Comparison of ENCODE assay signal across 21 cellular contexts in the genomic region with DNA sequence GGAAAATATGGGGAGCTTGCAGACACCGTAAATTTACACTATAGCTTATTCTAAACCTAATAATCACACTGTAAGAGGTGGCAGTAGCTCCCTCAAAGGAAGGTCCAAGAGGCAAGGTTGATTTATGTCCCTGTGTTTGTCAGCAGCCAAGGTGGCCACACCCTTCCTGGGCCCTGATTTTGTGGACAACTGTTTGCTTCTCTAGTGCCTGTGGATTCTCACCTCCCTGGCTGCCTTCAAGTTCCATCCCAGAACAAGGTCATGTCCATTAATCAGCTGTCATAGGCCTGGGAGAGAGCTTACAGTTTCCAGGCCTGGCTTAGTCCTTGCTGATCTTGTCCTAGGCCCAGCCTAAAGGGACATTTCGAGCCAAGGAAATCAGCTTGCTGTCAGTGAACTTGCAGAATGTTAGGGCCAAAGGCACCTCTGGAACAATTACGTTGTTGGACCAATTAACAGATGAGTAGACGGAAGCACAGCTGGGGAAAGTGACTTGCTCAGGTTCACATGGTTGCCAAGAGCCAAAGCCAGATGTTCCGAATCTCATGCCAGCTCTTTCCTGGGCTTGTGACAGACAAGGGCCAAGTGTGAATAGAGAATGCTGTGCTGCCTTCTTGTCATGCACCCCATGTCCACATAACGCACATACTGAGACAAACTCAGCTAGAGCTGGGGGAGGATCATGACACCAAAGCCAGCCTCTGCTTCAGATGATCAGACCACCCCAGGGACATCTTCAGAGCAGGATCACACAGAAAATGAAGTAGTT.
DNase-seq lines count a peak whose midpoint lies in the region; ATAC-seq and TF ChIP-seq lines count a peak whose summit lies in the region.
"Had no signal": no experiment of that assay in that cellular context is flagged by ENCODE, and none has a peak within 500 bp of the region (broad histone marks: within the 10 kb centered on the region; RNA-seq: fewer than 3 reads in every experiment).

No MANE protein-coding gene starts in this region.

- H2BK120ac ChIP-seq in IMR-90 (ENCODE audit: low read depth, low read length), result peak overlapping the region; percentile 34; the same call in 1 of the 2 replicates
- no peak overlapping the region for H2BK120ac ChIP-seq in neuronal stem cell (ENCODE audit: low read depth, low read length)

- H2BK15ac ChIP-seq in IMR-90 (ENCODE audit: low read depth, low read length) (peak overlapping the region; percentile 53; the same call in 1 of the 3 replicates), neuronal stem cell (ENCODE audit: low read length) (peak overlapping the region; percentile 25)

- H3K27ac ChIP-seq in IMR-90 (ENCODE audit: insufficient read depth, low read length), result no peak overlapping the region
- peak overlapping the region in 5 of 10 donors; percentile 23 to 58 (median 38) for H3K27ac ChIP-seq in heart right ventricle
- H3K27ac ChIP-seq in neuronal stem cell (replicated peaks; ENCODE audit: low read length), result no peak overlapping the region
- no peak overlapping the region for H3K27ac ChIP-seq in substantia nigra (ENCODE audit: low read depth, low read length, poor library complexity, severe bottlenecking)
- H3K27ac ChIP-seq: 22Rv1, GM23248, RWPE1 had no signal

- no peak overlapping the region for H3K4me3 ChIP-seq in IMR-90 (ENCODE audit: insufficient read depth, low read depth, low read length)
- no peak overlapping the region for H3K4me3 ChIP-seq in heart right ventricle
- no peak overlapping the region for H3K4me3 ChIP-seq in neuronal stem cell (ENCODE audit: low read length in 2 of 2)
- H3K4me3 ChIP-seq: GM12878, GM23248 had no signal

- POLR2A ChIA-PET in IMR-90 (lab: Charles Lee; ENCODE audit: unreplicated experiment), result interaction anchor here (0.6 to 1.4 kb wide), 2 partner anchors 16 to 76 kb away, joined by 3 read pairs; no protein-coding TSS in a partner anchor

- H3K14ac ChIP-seq in IMR-90 (replicated peaks; ENCODE audit: low read depth, low read length) (0 out of 2 replicates have a peak overlapping the region, but pooled peaks have one; percentile 1), neuronal stem cell (ENCODE audit: low read length) (no peak overlapping the region)

- no peak overlapping the region for H3K4me2 ChIP-seq in IMR-90 (ENCODE audit: low read depth, low read length)
- H3K4me2 ChIP-seq in neuronal stem cell (ENCODE audit: insufficient read depth, low read length, poor library complexity, severe bottlenecking), result no peak overlapping the region

- H4K20me1 ChIP-seq in IMR-90 (ENCODE audit: insufficient read depth, low read length), result no peaks in the 10 kb centered on the region

- H2BK20ac ChIP-seq in IMR-90 (ENCODE audit: low read depth, low read length), result peak overlapping the region; percentile 44; the same call in 1 of the 2 replicates

- H3K79me1 ChIP-seq in IMR-90 (ENCODE audit: low read depth in 1 of 2, low read length in 2 of 2) (no peaks in the 10 kb centered on the region), neuronal stem cell (ENCODE audit: low read depth, low read length) (no peaks in the 10 kb centered on the region)

- H3K27me3 ChIP-seq in IMR-90 (ENCODE audit: control insufficient read depth, insufficient read depth, low read length), result 0 out of 2 replicates have a peak, but pooled peaks cover 2% of the 10 kb centered on the region
- no peaks in the 10 kb centered on the region for H3K27me3 ChIP-seq in heart right ventricle
- H3K27me3 ChIP-seq in neuronal stem cell (ENCODE audit: control insufficient read depth in 3 of 3, insufficient read depth in 3 of 3, low read depth in 1 of 3, low read length in 3 of 3), result peaks cover 0 to 8% (median 0%) of the 10 kb centered on the region in 3 experiments
- H3K27me3 ChIP-seq: BE2C had no signal

- intact Hi-C loops in IMR-90 (cut with micrococcal nuclease) (no loop called here), heart right ventricle (cut with DNase I) (no loop called here)

- BruUV-seq in IMR-90 (replicated peaks; lab: Mats Ljungman, UMichigan), result no TSS peak

- no peak for TF ChIP-seq RAD21 in IMR-90 (IDR thresholded peaks at IDR 0.05; ENCODE audit: low read length)

- TF ChIP-seq POLR2A in IMR-90 (IDR thresholded peaks at IDR 0.05; ENCODE audit: low read depth, low read length), result no peak

- no peak for ATAC-seq in IMR-90 (ENCODE audit: low read depth)
- peak; percentile 20 to 64 (median 46) for ATAC-seq in heart right ventricle
- no peak for ATAC-seq in GM18868 (IDR thresholded peaks at IDR 0.05; ENCODE audit: unreplicated experiment)
- ATAC-seq: GM12878, PC-3 had no signal

- DNase-seq in DMS 273 (lab: John Stamatoyannopoulos, UW; ENCODE audit: unreplicated experiment) (peak; percentile 8), DMS 273 treated with DMSO at 0.1 percent for 48 hours (lab: John Stamatoyannopoulos, UW) (no peak), IMR-90 (no peak), heart right ventricle (peak in 1 of 2 donors; percentile 28), neuronal stem cell (ENCODE audit: low spot score) (no peak), substantia nigra (lab: John Stamatoyannopoulos, UW) (no peak), DMS153 (lab: John Stamatoyannopoulos, UW) (no peak)
- DNase-seq: BE2C; CD4-positive, alpha-beta T cell; GDM1; GM23248; NCI-H1105; NCI-H1694; NCI-H2107; NCI-H2227 treated with DMSO at 0.1 percent for 48 hours; NCI-H526 treated with DMSO at 0.1 percent for 48 hours; PC-3 had no signal

- H4K8ac ChIP-seq in IMR-90 (ENCODE audit: low read depth in 2 of 2, low read length in 2 of 2) (no peak overlapping the region), neuronal stem cell (ENCODE audit: low read depth, low read length) (no peak overlapping the region)

- H4K5ac ChIP-seq in IMR-90 (ENCODE audit: low read depth, low read length), result no peak overlapping the region

- H3K4me1 ChIP-seq in IMR-90 (ENCODE audit: control insufficient read depth, insufficient read depth, low read length), result peaks cover 3% of the 10 kb centered on the region; the same call in 1 of the 2 replicates
- peaks cover 0 to 10% (median 0%) of the 10 kb centered on the region in 9 donors for H3K4me1 ChIP-seq in heart right ventricle
- H3K4me1 ChIP-seq in neuronal stem cell (ENCODE audit: control insufficient read depth in 2 of 2, insufficient read depth in 1 of 2, low read depth in 1 of 2, low read length in 2 of 2), result peaks cover under 1 to 5% of the 10 kb centered on the region in 2 donors
- H3K4me1 ChIP-seq: BE2C had no signal

- H4K91ac ChIP-seq in IMR-90 (ENCODE audit: insufficient read depth, low read depth, low read length) (no peak overlapping the region), neuronal stem cell (ENCODE audit: low read depth, low read length, poor library complexity) (no peak overlapping the region)

- no peak overlapping the region for H3K9ac ChIP-seq in IMR-90 (ENCODE audit: low read depth, low read length)
- no peak overlapping the region for H3K9ac ChIP-seq in neuronal stem cell (ENCODE audit: low read depth, low read length, poor library complexity)
- H3K9ac ChIP-seq: GM23248 had no signal

- 59% methylated on average over 3 of the region's 6 CpGs; no CpG with 5 or more reads in 1 of the 2 experiments for WGBS in IMR-90 (ENCODE audit: extremely low coverage in 2 of 2, insufficient read length in 1 of 2), 2 experiments
- 69 to 72% methylated on average over 6 of the region's 6 CpGs for WGBS in heart right ventricle, 2 donors
- WGBS in neuronal stem cell (ENCODE audit: extremely low coverage in 2 of 2, insufficient read length in 2 of 2, insufficient replicate concordance in 1 of 2), 2 donors, result no CpG with 5 or more reads among the region's 6 CpGs

- H2AFZ ChIP-seq in IMR-90 (replicated peaks; ENCODE audit: low read length, poor library complexity) (no peak overlapping the region), neuronal stem cell (ENCODE audit: low read length) (no peak overlapping the region)
- H2AFZ ChIP-seq: GM23248 had no signal

- H2AK5ac ChIP-seq in IMR-90 (ENCODE audit: low read depth, low read length) (peak overlapping the region; percentile 58), neuronal stem cell (ENCODE audit: low read depth, low read length) (no peak overlapping the region)

- no peak overlapping the region for H2AK9ac ChIP-seq in IMR-90 (replicated peaks; ENCODE audit: low read depth, low read length, poor library complexity)

- in situ Hi-C loops in IMR-90 (cut with MboI; ENCODE audit: low sequenced_read_pairs), result no loop called here

- no peaks in the 10 kb centered on the region; the same call in 1 of the 2 replicates for H3K9me1 ChIP-seq in IMR-90 (ENCODE audit: insufficient read depth, low read length)

- H3K18ac ChIP-seq in IMR-90 (ENCODE audit: low read depth, low read length) (no peak overlapping the region), neuronal stem cell (ENCODE audit: low read length) (no peak overlapping the region)

- H3K4ac ChIP-seq in IMR-90 (ENCODE audit: low read depth, low read length), result peak overlapping the region; percentile 50
- no peak overlapping the region for H3K4ac ChIP-seq in neuronal stem cell (ENCODE audit: low read length)

- no peak overlapping the region for H3K56ac ChIP-seq in IMR-90 (ENCODE audit: extremely low read depth, insufficient read depth, low read length)

- no peak overlapping the region for H2BK12ac ChIP-seq in neuronal stem cell (ENCODE audit: low read length)

- no peaks in the 10 kb centered on the region for H3K9me3 ChIP-seq in IMR-90 (ENCODE audit: control insufficient read depth, insufficient read depth, low read length)
- no peaks in the 10 kb centered on the region for H3K9me3 ChIP-seq in heart right ventricle
- H3K9me3 ChIP-seq in neuronal stem cell (replicated peaks in 1 of 2; ENCODE audit: control insufficient read depth in 2 of 2, insufficient read depth in 1 of 2, low read depth in 1 of 2, low read length in 2 of 2), result no peaks in the 10 kb centered on the region
- H3K9me3 ChIP-seq: BE2C had no signal

- H3K36me3 ChIP-seq in IMR-90 (ENCODE audit: control insufficient read depth, insufficient read depth, low read length) (no peaks in the 10 kb centered on the region), heart right ventricle (no peaks in the 10 kb centered on the region), neuronal stem cell (replicated peaks in 1 of 2; ENCODE audit: control insufficient read depth in 2 of 2, insufficient read depth in 2 of 2, low read length in 2 of 2) (no peaks in the 10 kb centered on the region)
- H3K36me3 ChIP-seq: BE2C had no signal

- no peak for TF ChIP-seq CTCF in IMR-90 (conservative IDR thresholded peaks at IDR 0.05; ENCODE audit: low read depth, low read length)
- TF ChIP-seq CTCF in heart right ventricle (IDR thresholded peaks at IDR 0.05), result no peak

- H3K23ac ChIP-seq in IMR-90 (ENCODE audit: low read depth, low read length) (peak overlapping the region; percentile 52; the same call in 1 of the 2 replicates), neuronal stem cell (ENCODE audit: low read depth, low read length, poor library complexity) (no peak overlapping the region)

- no peak overlapping the region for H2BK5ac ChIP-seq in IMR-90 (ENCODE audit: low read depth, low read length, poor library complexity, severe bottlenecking)
- no peak overlapping the region for H2BK5ac ChIP-seq in neuronal stem cell (ENCODE audit: low read length)

- dilution Hi-C loops in IMR-90 (cut with HindIII; ENCODE audit: low sequenced_read_pairs, unreplicated experiment), result no loop called here

- CTCF ChIA-PET in IMR-90 (lab: Yijun Ruan, JAX), result interaction anchor here (1.4 kb wide), 1 partner anchor 81 kb away, joined by 4 read pairs; no protein-coding TSS in a partner anchor

TF ChIP-seq in IMR-90, 13 proteins besides CTCF, POLR2A, EP300 and RAD21 (continues in another document):
- TF ChIP-seq RFX5 (IDR thresholded peaks at IDR 0.05; ENCODE audit: low read depth, low read length), result no peak

Comparison
In these comparisons a context has a peak if more than half of its experiments do, and no peak if none do; other contexts are left out.
1. ATAC-seq: peak in heart right ventricle (8 of 8); none in IMR-90 (single experiment) and GM18868 (single experiment).